ENCODE assay signal across 18 cellular contexts in genomic region chrX:147848543-147849448, GRCh38.
DNase-seq lines count a peak whose midpoint lies in the region; ATAC-seq, FAIRE-seq and TF ChIP-seq lines count a peak whose summit lies in the region.
"Had no signal": no experiment of that assay in that cellular context is flagged by ENCODE, and none has a peak within 500 bp of the region (broad histone marks: within the 10 kb centered on the region; RNA-seq: fewer than 3 reads in every experiment).

No MANE protein-coding gene starts in this region.

- TF ChIP-seq RAD21 in GM12878 (IDR thresholded peaks at IDR 0.05; ENCODE audit: insufficient read depth, low read depth, low read length) = no peak

- H3K27ac ChIP-seq in GM12878 (ENCODE audit: control insufficient read depth, insufficient read depth) (no peak overlapping the region), parathyroid adenoma (peak overlapping the region; percentile 79)

- FAIRE-seq in GM12878 (lab: Jason Lieb, UNC) = no peak
- FAIRE-seq: G401.6 had no signal

- CTCF ChIA-PET in GM12878 (lab: Yijun Ruan, JAX) = no interaction called here

- H3K36me3 ChIP-seq in GM12878 (ENCODE audit: control insufficient read depth in 2 of 2, insufficient read depth in 2 of 2, low read length in 1 of 2) (no peaks in the 10 kb centered on the region), parathyroid adenoma (ENCODE audit: control insufficient read depth, insufficient read depth, low read length) (no peaks in the 10 kb centered on the region)

- POLR2A ChIA-PET in GM12878 (lab: Charles Lee) = no interaction called here

- TF ChIP-seq CTCF in GM12878 (IDR thresholded peaks at IDR 0.05 in 2 of 3, conservative IDR thresholded peaks at IDR 0.05 in 1 of 3; ENCODE audit: control insufficient read depth in 2 of 3, extremely low read depth in 1 of 3, insufficient read depth in 1 of 3, low read depth in 3 of 3, low read length in 3 of 3) = no peak
- no peak for TF ChIP-seq CTCF in parathyroid adenoma (IDR thresholded peaks at IDR 0.05)
- TF ChIP-seq CTCF in osteocyte (IDR thresholded peaks at IDR 0.05) = no peak

- BruUV-seq in GM12878 (replicated peaks; lab: Mats Ljungman, UMichigan) = no TSS peak

- H3K9ac ChIP-seq in GM12878 (ENCODE audit: control insufficient read depth, insufficient read depth, low read length) = no peak overlapping the region
- no peak overlapping the region for H3K9ac ChIP-seq in parathyroid adenoma

- H3K4me1 Mint-ChIP-seq in osteocyte (ENCODE audit: unreplicated experiment) = peaks cover 10% of the 10 kb centered on the region

- peaks cover 21% of the 10 kb centered on the region for H3K9me3 Mint-ChIP-seq in osteocyte (ENCODE audit: unreplicated experiment)

- H3K27me3 ChIP-seq in GM12878 (replicated peaks in 1 of 2; ENCODE audit: control insufficient read depth in 2 of 2, insufficient read depth in 2 of 2, low read length in 1 of 2) (no peaks in the 10 kb centered on the region), parathyroid adenoma (ENCODE audit: control insufficient read depth, insufficient read depth, low read length) (no peaks in the 10 kb centered on the region)

- H3K4me2 ChIP-seq in GM12878 (ENCODE audit: control insufficient read depth, insufficient read depth) (no peak overlapping the region), parathyroid adenoma (ENCODE audit: low read length) (no peak overlapping the region)

- no peak overlapping the region for H3K4me3 Mint-ChIP-seq in osteocyte (ENCODE audit: unreplicated experiment)

- in situ Hi-C loops in GM12878 (cut with MboI) = no loop called here

- H3K27me3 Mint-ChIP-seq in osteocyte (ENCODE audit: unreplicated experiment) = no peaks in the 10 kb centered on the region

- no peak for DNase-seq in GM12878 (ENCODE audit: low read depth, low spot score)
- DNase-seq in osteocyte (ENCODE audit: extremely low spot score, unreplicated experiment) = no peak
- DNase-seq: AML-193, DMS79, HCEC 1CT, Karpas-422, MM.1S, NCI-H1105 treated with DMSO at 0.1 percent for 48 hours, NCI-H187 treated with DMSO at 0.1 percent for 48 hours, NCI-H446, NCI-H774, SIG-M5 had no signal

- no peak overlapping the region for H3K27ac Mint-ChIP-seq in osteocyte (ENCODE audit: unreplicated experiment)

- H3K79me2 ChIP-seq in GM12878 (ENCODE audit: control insufficient read depth, insufficient read depth, low read length) = no peaks in the 10 kb centered on the region
- H3K79me2 ChIP-seq in parathyroid adenoma = no peaks in the 10 kb centered on the region

- ATAC-seq in GM18861 (IDR thresholded peaks at IDR 0.05; ENCODE audit: unreplicated experiment) (peak; percentile 43), HG03378 (IDR thresholded peaks at IDR 0.05; ENCODE audit: unreplicated experiment) (peak; percentile 38), GM12878 (no peak), GM18909 (IDR thresholded peaks at IDR 0.05; ENCODE audit: poor library complexity, unreplicated experiment) (no peak), GM21737 (IDR thresholded peaks at IDR 0.05; ENCODE audit: unreplicated experiment) (no peak)

- H3K4me3 ChIP-seq in GM12878 = no peak overlapping the region
- no peak overlapping the region for H3K4me3 ChIP-seq in parathyroid adenoma (ENCODE audit: low read depth, low read length)

- no peaks in the 10 kb centered on the region for H3K9me3 ChIP-seq in GM12878 (replicated peaks; ENCODE audit: control insufficient read depth, insufficient read depth, low read length)
- H3K9me3 ChIP-seq in parathyroid adenoma (ENCODE audit: control insufficient read depth, low read length) = no peaks in the 10 kb centered on the region

- H2AFZ ChIP-seq in GM12878 (ENCODE audit: control insufficient read depth, low read depth, low read length) (no peak overlapping the region), parathyroid adenoma (peak overlapping the region; percentile 68)

- no peak for TF ChIP-seq POLR2A in GM12878 (IDR thresholded peaks at IDR 0.05; ENCODE audit: low read depth, low read length)

- RAD21 ChIA-PET in GM12878 (lab: Charles Lee; ENCODE audit: unreplicated experiment) = no interaction called here

- 23% methylated on average over 2 of the region's 2 CpGs for WGBS in GM12878 (ENCODE audit: insufficient coverage, insufficient replicate concordance, low lambda C conversion rate, missing lambda C conversion rate)

- intact Hi-C loops in GM12878 (cut with micrococcal nuclease; ENCODE audit: unreplicated experiment) = no loop called here

- H3K4me1 ChIP-seq in GM12878 (ENCODE audit: control insufficient read depth, insufficient read depth, low read length) (no peaks in the 10 kb centered on the region), parathyroid adenoma (peaks cover 3% of the 10 kb centered on the region)

- no peak for TF ChIP-seq EP300 in GM12878 (IDR thresholded peaks at IDR 0.05; ENCODE audit: borderline replicate concordance in 1 of 2, control insufficient read depth in 1 of 2, low read depth in 2 of 2, low read length in 2 of 2)

- SMC1A ChIA-PET in GM12878 (lab: Charles Lee; ENCODE audit: uncharacterized antibody, unreplicated experiment) = no interaction called here

- no peaks in the 10 kb centered on the region for H3K36me3 Mint-ChIP-seq in osteocyte (ENCODE audit: unreplicated experiment)

- H4K20me1 ChIP-seq in GM12878 (ENCODE audit: control insufficient read depth, insufficient read depth) = no peaks in the 10 kb centered on the region

TF ChIP-seq in GM12878, 131 proteins besides CTCF, POLR2A, EP300 and RAD21:
- TF ChIP-seq ETV6 (conservative IDR thresholded peaks at IDR 0.05 in 1 of 2, IDR thresholded peaks at IDR 0.05 in 1 of 2; ENCODE audit: borderline replicate concordance in 1 of 2, low read depth in 1 of 2) (no peak), EGR1 (IDR thresholded peaks at IDR 0.05; ENCODE audit: borderline replicate concordance in 1 of 2, low read depth in 2 of 2, low read length in 2 of 2) (no peak), ZNF384 (IDR thresholded peaks at IDR 0.05; ENCODE audit: borderline replicate concordance, low read depth, low read length) (peak; percentile 45; the same call in 1 of the 2 replicates), ZNF24 (IDR thresholded peaks at IDR 0.05) (no peak), KDM1A (IDR thresholded peaks at IDR 0.05; ENCODE audit: borderline replicate concordance) (no peak)
TF ChIP-seq in GM12878: peak in this region for 1.

Comparison
In these comparisons a context has a peak if more than half of its experiments do, and no peak if none do; other contexts are left out.
1. ATAC-seq: peak in GM18861 (single experiment) and HG03378 (single experiment); none in GM12878 (single experiment), GM18909 (single experiment) and GM21737 (single experiment).